Comparison of ENCODE assay signal across 17 cellular contexts in genomic region chr13:98370261-98370660, GRCh38.
"Had no signal": no experiment of that assay in that cellular context is flagged by ENCODE, and none has a peak within 500 bp of the region (broad histone marks: within the 10 kb centered on the region; RNA-seq: fewer than 3 reads in every experiment).

No MANE protein-coding gene starts in this region.

- DNase-seq: activated naive CD4-positive, alpha-beta T cell; anterior cingulate cortex; esophagus squamous epithelium; glutamatergic neuron; hypothalamus; kidney; left lung; mammary epithelial cell; mucosa of descending colon; stimulated activated CD4-positive, alpha-beta T cell treated with anti-CD3 and anti-CD28 coated beads, Interleukin-2, amount 100 ng/mL, for 48 hours; SW 1271 had no signal

- H3K27ac Mint-ChIP-seq: activated T-helper 1 cell treated with anti-CD3 and anti-CD28 coated beads, Interleukin-12 subunit alpha, Interleukin-12 subunit beta, Interleukin-2, Interleukin-4 antibody, amounts not matched to agents 30 ng/mL and 10 ng/mL and 1 ng/mL, durations not matched to agents 14 hours and 24 hours and 36 hours; stimulated activated memory B cell treated with anti-CD40 and anti-IgM and Interleukin-4, amounts not matched to agents 10 μg/mL and 1 μg/mL and 100 μg/mL, for 72 hours had no signal

- H3K4me3 ChIP-seq: cardiac muscle cell, esophagus squamous epithelium, left lung, mucosa of descending colon, tibial nerve had no signal

- FAIRE-seq: kidney had no signal

- H3K27ac ChIP-seq: cardiac muscle cell, foreskin keratinocyte, left lung, parathyroid adenoma, tibial nerve had no signal

- H3K4me3 Mint-ChIP-seq: activated T-helper 1 cell treated with anti-CD3 and anti-CD28 coated beads, Interleukin-12 subunit alpha, Interleukin-12 subunit beta, Interleukin-2, Interleukin-4 antibody, amounts not matched to agents 30 ng/mL and 10 ng/mL and 1 ng/mL, durations not matched to agents 14 hours and 24 hours and 36 hours; stimulated activated memory B cell treated with anti-CD40 and anti-IgM and Interleukin-4, amounts not matched to agents 10 μg/mL and 1 μg/mL and 100 μg/mL, for 72 hours had no signal

- H3K4me1 Mint-ChIP-seq: stimulated activated memory B cell treated with anti-CD40 and anti-IgM and Interleukin-4, amounts not matched to agents 10 μg/mL and 1 μg/mL and 100 μg/mL, for 72 hours had no signal
